8 cellular contexts compared by ENCODE assay signal in genomic region chr10:5971315-5971832, GRCh38. TPM values are rescaled to one million over a fixed set of nuclear protein-coding genes. Genes with fewer than 3 reads are reported as not detected.
DNase-seq lines count a peak whose midpoint lies in the region; ATAC-seq lines count a peak whose summit lies in the region.

No MANE protein-coding gene starts in this region.

- H3K4me1 ChIP-seq in aorta (ENCODE audit: control insufficient read depth in 1 of 2, insufficient read depth in 2 of 2, low read length in 2 of 2), result peaks cover 0 to 4% of the 10 kb centered on the region in 2 donors

- peak; percentile 81 for ATAC-seq in left colon
- peak; percentile 51 for ATAC-seq in aorta (ENCODE audit: low FRiP score)
- ATAC-seq in GM18517 (IDR thresholded peaks at IDR 0.05; ENCODE audit: unreplicated experiment), result no peak

- H3K27ac ChIP-seq in aorta (ENCODE audit: low read depth in 1 of 2, low read length in 2 of 2), result peak overlapping the region in 1 of 2 donors; percentile 51

- H3K4me3 ChIP-seq in aorta (ENCODE audit: low read length in 2 of 2), result no peak overlapping the region

- intact Hi-C loops in left colon (cut with DNase I, micrococcal nuclease) (no loop called here), aorta (cut with DNase I) (loop anchor here in 1 of 2 donors (10.0 kb wide), 1 partner anchor 77 kb away; the partner anchor contains the start of gene FBH1)

- H3K36me3 ChIP-seq in aorta (ENCODE audit: control insufficient read depth in 1 of 2, insufficient read depth in 2 of 2, low read length in 1 of 2), result no peaks in the 10 kb centered on the region

- 62 to 76% methylated on average over 8 of the region's 8 CpGs for WGBS in aorta, 2 donors

- H3K27me3 ChIP-seq in aorta (ENCODE audit: control insufficient read depth in 1 of 2, insufficient read depth in 2 of 2, low read length in 1 of 2), result no peaks in the 10 kb centered on the region

- no peaks in the 10 kb centered on the region for H3K9me3 ChIP-seq in aorta (ENCODE audit: control insufficient read depth, low read length)

- DNase-seq in stimulated activated CD4-positive, alpha-beta T cell treated with anti-CD3 and anti-CD28 coated beads, Interleukin-15, amount 100 ng/mL, for 24 hours, result peak; percentile 38
- no peak for DNase-seq in stimulated activated CD4-positive, alpha-beta T cell treated with anti-CD3 and anti-CD28 coated beads, Interleukin-4, amount 100 ng/mL, for 1 hour
- peak; percentile 12 for DNase-seq in activated effector memory CD4-positive, alpha-beta T cell treated with Interleukin-2 at 50 U/mL for 16 hours
- DNase-seq in left colon, result peak; percentile 73 to 77
- DNase-seq in aorta, result no peak
- no peak for DNase-seq in AML-193 (lab: John Stamatoyannopoulos, UW)
- no peak for DNase-seq in D341Med (ENCODE audit: low spot score)

RNA-seq across cellular contexts. Expression of gene IL15RA, which starts 6.0 kb away (rescaled TPM):
- total RNA-seq in left colon (10 to 100 TPM; 15.4 to 19.6 TPM), aorta (10 to 100 TPM; 19.0 to 21.2 TPM)
- polyA plus RNA-seq in aorta, result 10 to 100 TPM in 1 of 2 donors, 1 to 10 TPM in 1; 6.0 to 23.9 TPM

Comparison
In these comparisons a context has a peak if more than half of its experiments do, and no peak if none do; other contexts are left out.
1. DNase-seq: peak in stimulated activated CD4-positive, alpha-beta T cell treated with anti-CD3 and anti-CD28 coated beads, Interleukin-15, amount 100 ng/mL, for 24 hours (single experiment), activated effector memory CD4-positive, alpha-beta T cell treated with Interleukin-2 at 50 U/mL for 16 hours (single experiment) and left colon (2 of 2); none in stimulated activated CD4-positive, alpha-beta T cell treated with anti-CD3 and anti-CD28 coated beads, Interleukin-4, amount 100 ng/mL, for 1 hour (single experiment), aorta (0 of 2), AML-193 (0 of 2) and D341Med (single experiment).